Comparison of ENCODE assay signal across 1 cellular context in genomic region chr2:109208071-109208950, GRCh38.
TF ChIP-seq lines count a peak whose summit lies in the region.

No MANE protein-coding gene starts in this region.

TF ChIP-seq in HCT116, 20 proteins besides CTCF, POLR2A, EP300 and RAD21 (continued from another document):
- TF ChIP-seq REST (IDR thresholded peaks at IDR 0.05; ENCODE audit: low read depth) (no peak), SIN3A (IDR thresholded peaks at IDR 0.05; ENCODE audit: low read depth) (no peak), JUND (IDR thresholded peaks at IDR 0.05) (no peak), MAX (IDR thresholded peaks at IDR 0.05) (no peak), FOSL1 (IDR thresholded peaks at IDR 0.05; ENCODE audit: low read depth) (no peak), POLR2AphosphoS5 (IDR thresholded peaks at IDR 0.05; ENCODE audit: low read depth, low read length) (no peak), CBX3 (IDR thresholded peaks at IDR 0.05; ENCODE audit: low read depth) (no peak), ZFX (IDR thresholded peaks at IDR 0.05) (no peak), ELF1 (IDR thresholded peaks at IDR 0.05; ENCODE audit: borderline replicate concordance, low read depth) (no peak), ATF3 (IDR thresholded peaks at IDR 0.05) (no peak)
